Comparison of ENCODE assay signal across 7 cellular contexts in genomic region chr3:50620846-50621245, GRCh38. TPM values are rescaled to one million over a fixed set of nuclear protein-coding genes. Genes with fewer than 3 reads are reported as not detected.
DNase-seq lines count a peak whose midpoint lies in the region; TF ChIP-seq lines count a peak whose summit lies in the region.
"Had no signal": no experiment of that assay in that cellular context is flagged by ENCODE, and none has a peak within 500 bp of the region (broad histone marks: within the 10 kb centered on the region; RNA-seq: fewer than 3 reads in every experiment).

No MANE protein-coding gene starts in this region.

- peak overlapping the region; percentile 90 for H3K27ac Mint-ChIP-seq in activated CD4-positive, alpha-beta memory T cell treated with anti-CD3 and anti-CD28 coated beads, Interleukin-2, amount 10 ng/mL, durations not matched to agents 7 days and 5 days

- H3K4me1 ChIP-seq in neutrophil (ENCODE audit: control insufficient read depth in 1 of 2, insufficient read depth in 1 of 2, low read depth in 1 of 2, low read length in 1 of 2): peaks cover 88 to 91% of the 10 kb centered on the region in 2 experiments

- peaks cover 65% of the 10 kb centered on the region for H3K36me3 Mint-ChIP-seq in activated CD4-positive, alpha-beta memory T cell treated with anti-CD3 and anti-CD28 coated beads, Interleukin-2, amount 10 ng/mL, durations not matched to agents 7 days and 5 days (ENCODE audit: low read depth)

- H3K4me1 Mint-ChIP-seq in activated CD4-positive, alpha-beta memory T cell treated with anti-CD3 and anti-CD28 coated beads, Interleukin-2, amount 10 ng/mL, durations not matched to agents 7 days and 5 days: peaks cover 77% of the 10 kb centered on the region

- H3K4me3 ChIP-seq in neutrophil (ENCODE audit: low read depth in 1 of 2, low read length in 1 of 2): peak overlapping the region; percentile 86 to 96
- H3K4me3 ChIP-seq: A549 had no signal

- H3K9me3 Mint-ChIP-seq in activated CD4-positive, alpha-beta memory T cell treated with anti-CD3 and anti-CD28 coated beads, Interleukin-2, amount 10 ng/mL, durations not matched to agents 7 days and 5 days: no peaks in the 10 kb centered on the region

- POLR2A ChIA-PET in activated CD4-positive, alpha-beta memory T cell treated with anti-CD3 and anti-CD28 coated beads, Interleukin-2, amount 10 ng/mL, durations not matched to agents 7 days and 5 days (lab: Charles Lee): interaction anchor here (0.6 to 34.1 kb wide), 9 partner anchors 9 to 767 kb away, joined by 3 to 4963 read pairs (median 12); partner anchors contain the start of genes C3orf18, CISH, HEMK1 and MANF

- no peak for TF ChIP-seq CTCF in neutrophil (IDR thresholded peaks at IDR 0.05)

- H3K36me3 ChIP-seq in neutrophil: peaks cover 9% of the 10 kb centered on the region

- peak overlapping the region; percentile 77 for H3K4me3 Mint-ChIP-seq in activated CD4-positive, alpha-beta memory T cell treated with anti-CD3 and anti-CD28 coated beads, Interleukin-2, amount 10 ng/mL, durations not matched to agents 7 days and 5 days

- peak overlapping the region; percentile 99 for H3K27ac ChIP-seq in neutrophil
- H3K27ac ChIP-seq: A549 had no signal

- H3K27me3 Mint-ChIP-seq in activated CD4-positive, alpha-beta memory T cell treated with anti-CD3 and anti-CD28 coated beads, Interleukin-2, amount 10 ng/mL, durations not matched to agents 7 days and 5 days: no peaks in the 10 kb centered on the region

- DNase-seq in SKM-1 treated with dmso at 0.1 percent for 144 hours (lab: John Stamatoyannopoulos, UW; ENCODE audit: unreplicated experiment) (peak; percentile 37), SKM-1 (lab: John Stamatoyannopoulos, UW; ENCODE audit: unreplicated experiment) (no peak), ureter (ENCODE audit: low spot score) (no peak)
- no peak for DNase-seq in activated CD4-positive, alpha-beta memory T cell treated with anti-CD3 and anti-CD28 coated beads, Interleukin-2, amount 10 ng/mL, durations not matched to agents 7 days and 5 days
- DNase-seq in effector CD8-positive, alpha-beta T cell (lab: John Stamatoyannopoulos, UW): no peak

- no peaks in the 10 kb centered on the region for H3K9me3 ChIP-seq in neutrophil
- H3K9me3 ChIP-seq: A549 had no signal

- no peaks in the 10 kb centered on the region for H3K27me3 ChIP-seq in neutrophil

- CTCF ChIA-PET in activated CD4-positive, alpha-beta memory T cell treated with anti-CD3 and anti-CD28 coated beads, Interleukin-2, amount 10 ng/mL, durations not matched to agents 7 days and 5 days (lab: Charles Lee): interaction anchor here (1.0 to 21.3 kb wide), 6 partner anchors 11 to 769 kb away, joined by 3 to 854 read pairs (median 6); partner anchors contain the start of genes C3orf18 and HEMK1

RNA-seq across cellular contexts. Expression of gene MAPKAPK3, which starts 3.9 kb away (rescaled TPM):
- 100 to 1,000 TPM; 146 to 157 TPM for total RNA-seq in activated CD4-positive, alpha-beta memory T cell treated with anti-CD3 and anti-CD28 coated beads, Interleukin-2, amount 10 ng/mL, durations not matched to agents 7 days and 5 days
- total RNA-seq in ureter: 34.8 TPM

RNA-seq across cellular contexts. Expression of gene CISH, which starts 9.3 kb away (rescaled TPM):
- 100 to 1,000 TPM; 328 to 335 TPM for total RNA-seq in activated CD4-positive, alpha-beta memory T cell treated with anti-CD3 and anti-CD28 coated beads, Interleukin-2, amount 10 ng/mL, durations not matched to agents 7 days and 5 days
- total RNA-seq in ureter: 15.0 TPM

RNA-seq across cellular contexts. Expression of gene HEMK1, which starts 51.5 kb away (rescaled TPM):
- 10 to 100 TPM; 49.6 to 50.1 TPM for total RNA-seq in activated CD4-positive, alpha-beta memory T cell treated with anti-CD3 and anti-CD28 coated beads, Interleukin-2, amount 10 ng/mL, durations not matched to agents 7 days and 5 days
- total RNA-seq in ureter: 34.4 TPM

RNA-seq across cellular contexts. Expression of gene C3orf18, which starts 53.3 kb away (rescaled TPM):
- 10 to 100 TPM; 14.6 to 17.5 TPM for total RNA-seq in activated CD4-positive, alpha-beta memory T cell treated with anti-CD3 and anti-CD28 coated beads, Interleukin-2, amount 10 ng/mL, durations not matched to agents 7 days and 5 days
- 8.0 TPM for total RNA-seq in ureter

RNA-seq across cellular contexts. Expression of gene DOCK3, which starts 53.9 kb away (rescaled TPM):
- 1 to 10 TPM; 1.6 to 1.7 TPM for total RNA-seq in activated CD4-positive, alpha-beta memory T cell treated with anti-CD3 and anti-CD28 coated beads, Interleukin-2, amount 10 ng/mL, durations not matched to agents 7 days and 5 days
- total RNA-seq in ureter: 6.0 TPM

Comparison
In these comparisons a context has a peak if more than half of its experiments do, and no peak if none do; other contexts are left out.
1. RNA of gene CISH, which starts 9.3 kb away (total RNA-seq): 328 to 335 TPM in activated CD4-positive, alpha-beta memory T cell treated with anti-CD3 and anti-CD28 coated beads, Interleukin-2, amount 10 ng/mL, durations not matched to agents 7 days and 5 days; 15.0 TPM in ureter (single experiment); every median in the first group is over 10 times any median in the second.